Comparison of ENCODE assay signal across 9 cellular contexts in the genomic region with DNA sequence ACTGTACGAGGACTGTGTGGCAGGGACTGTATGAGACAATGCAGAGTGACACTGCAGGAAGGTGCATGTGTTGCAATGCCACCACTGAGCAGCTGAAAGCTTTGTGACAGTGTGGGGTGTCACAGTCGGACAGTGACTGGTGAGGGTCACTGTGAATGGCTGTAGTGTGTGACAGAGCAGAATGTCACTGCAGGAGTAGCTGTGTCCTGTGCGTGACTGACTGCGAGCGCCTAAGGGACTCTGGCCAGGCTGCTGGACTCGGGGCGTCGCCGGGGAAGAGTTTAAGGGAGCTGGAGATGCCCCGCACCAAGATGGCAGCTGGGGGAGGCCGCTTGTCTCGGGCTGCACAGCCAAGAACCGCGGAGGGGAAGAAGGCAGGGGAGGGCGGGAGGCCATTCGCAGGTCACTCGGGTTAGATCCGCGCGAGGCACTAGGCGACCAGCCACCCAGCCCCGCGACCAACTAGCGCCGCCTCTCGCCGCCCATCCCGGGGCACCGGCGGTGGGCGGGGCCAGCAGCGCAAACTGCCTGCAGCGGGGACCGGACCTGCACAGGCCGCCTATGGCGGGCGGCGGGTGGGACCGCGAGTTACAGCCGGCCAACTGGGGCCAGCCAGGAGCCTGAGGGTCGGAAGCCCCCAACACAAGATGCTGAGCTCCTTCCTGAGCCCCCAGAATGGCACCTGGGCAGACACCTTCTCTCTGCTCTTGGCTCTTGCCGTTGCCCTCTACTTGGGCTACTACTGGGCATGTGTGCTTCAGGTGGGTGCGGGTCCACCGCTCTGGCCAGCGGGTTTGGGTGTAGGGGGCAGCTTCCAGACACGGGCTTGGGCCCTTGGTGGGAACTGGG. TPM values are rescaled to one million over a fixed set of nuclear protein-coding genes. Genes with fewer than 3 reads are reported as not detected.
DNase-seq lines count a peak whose midpoint lies in the region; ATAC-seq, FAIRE-seq and TF ChIP-seq lines count a peak whose summit lies in the region.
"Had no signal": no experiment of that assay in that cellular context is flagged by ENCODE, and none has a peak within 500 bp of the region (broad histone marks: within the 10 kb centered on the region; RNA-seq: fewer than 3 reads in every experiment).

A gene (plus strand): TSS at position 514 of the 849 bp plus-strand sequence. CDS start 134 bp downstream, at position 648.

- FAIRE-seq in endothelial cell of umbilical vein (lab: Jason Lieb, UNC): peak; percentile 62
- FAIRE-seq: endometrium had no signal

- H3K4me2 ChIP-seq in endothelial cell of umbilical vein (ENCODE audit: insufficient read depth, low read length): peak within 1 kb of the TSS; percentile 56

- CTCF ChIA-PET in endothelial cell of umbilical vein (lab: Charles Lee): interaction anchor here (0.6 to 1.8 kb wide), 4 partner anchors 11 to 68 kb away, joined by 3 to 9 read pairs (median 4); a partner anchor contains a TSS

- no peaks in the 10 kb centered on the region for H3K9me1 ChIP-seq in endothelial cell of umbilical vein (replicated peaks; ENCODE audit: control insufficient read depth, extremely low read depth, insufficient read depth, low read length)

- POLR2A ChIA-PET in endothelial cell of umbilical vein (lab: Charles Lee): interaction anchor here (1.5 kb wide), 1 partner anchor 11 kb away, joined by 7 read pairs; a partner anchor contains a TSS

- dilution Hi-C loops in endothelial cell of umbilical vein (cut with MboI; ENCODE audit: extremely low pct_ligation_motif_present, low sequenced_read_pairs): no loop called here

- H3K4me1 ChIP-seq in endothelial cell of umbilical vein (ENCODE audit: control insufficient read depth, extremely low read depth, insufficient read depth, low read length): no peaks in the 10 kb centered on the region
- H3K4me1 ChIP-seq in mucosa of descending colon (ENCODE audit: low read depth): peaks cover 5% of the 10 kb centered on the region

- peaks cover 8 to 20% of the 10 kb centered on the region in 2 experiments for H3K27me3 ChIP-seq in endothelial cell of umbilical vein (ENCODE audit: control insufficient read depth in 2 of 2, insufficient read depth in 2 of 2, low read length in 2 of 2)

- DNase-seq in NCI-H345 treated with DMSO at 0.1 percent for 48 hours (lab: John Stamatoyannopoulos, UW; ENCODE audit: unreplicated experiment): peak; percentile 17
- DNase-seq in activated CD8-positive, alpha-beta memory T cell treated with anti-CD3 and anti-CD28 coated beads, Interleukin-2, amount 50 U/mL, for 1 hour (ENCODE audit: extremely low read depth): peak; percentile 13
- peak; percentile 48 for DNase-seq in endothelial cell of umbilical vein (ENCODE audit: low read depth, low spot score)
- peak; percentile 73 to 79 (median 78) for DNase-seq in mucosa of descending colon
- peak; percentile 35 to 38 for DNase-seq in stimulated activated CD8-positive, alpha-beta memory T cell treated with anti-CD3 and anti-CD28 coated beads, Interleukin-2, amount 100 ng/mL, for 48 hours (ENCODE audit: low read depth in 2 of 2)
- DNase-seq in HT-29 (ENCODE audit: low spot score): no peak

- H4K20me1 ChIP-seq in endothelial cell of umbilical vein (replicated peaks; ENCODE audit: control insufficient read depth, extremely low read depth, insufficient read depth, low read length): no peaks in the 10 kb centered on the region

- H3K9me3 ChIP-seq in endothelial cell of umbilical vein (replicated peaks; ENCODE audit: control insufficient read depth, insufficient read depth, low read length): no peaks in the 10 kb centered on the region
- no peaks in the 10 kb centered on the region for H3K9me3 ChIP-seq in mucosa of descending colon

- TF ChIP-seq CTCF in endothelial cell of umbilical vein (IDR thresholded peaks at IDR 0.05; ENCODE audit: extremely low read depth in 1 of 2, insufficient read depth in 1 of 2, low read depth in 1 of 2, low read length in 2 of 2) (no peak), mucosa of descending colon (IDR thresholded peaks at IDR 0.05) (no peak)

- no peak within 1 kb of the TSS for H3K27ac ChIP-seq in endothelial cell of umbilical vein (ENCODE audit: insufficient read depth, low read depth, low read length)

- H3K79me2 ChIP-seq in endothelial cell of umbilical vein (ENCODE audit: control insufficient read depth, insufficient read depth, low read length): no peaks in the 10 kb centered on the region

- intact Hi-C loops in endothelial cell of umbilical vein (cut with micrococcal nuclease): loop anchor here (1.0 kb wide), 1 partner anchor 11 kb away; a partner anchor contains a TSS
- intact Hi-C loops in mucosa of descending colon (cut with DNase I, micrococcal nuclease): no loop called here

- H3K36me3 ChIP-seq in endothelial cell of umbilical vein (ENCODE audit: control insufficient read depth in 2 of 2, extremely low read depth in 1 of 2, insufficient read depth in 2 of 2, low read length in 2 of 2) (no peaks in the 10 kb centered on the region), mucosa of descending colon (ENCODE audit: low read depth) (no peaks in the 10 kb centered on the region)

- peak within 1 kb of the TSS; percentile 88 for H2AFZ ChIP-seq in endothelial cell of umbilical vein (ENCODE audit: low read depth, low read length)

- no peak within 1 kb of the TSS for H3K9ac ChIP-seq in endothelial cell of umbilical vein (replicated peaks; ENCODE audit: extremely low read depth, insufficient read depth, low read length)

- ATAC-seq in GM18867 (IDR thresholded peaks at IDR 0.05; ENCODE audit: unreplicated experiment) (peak; percentile 66), mucosa of descending colon (peak; percentile 87), GM18498 (IDR thresholded peaks at IDR 0.05; ENCODE audit: unreplicated experiment) (no peak)

- peak within 1 kb of the TSS in 2 of 3 experiments; percentile 16 to 58 for H3K4me3 ChIP-seq in endothelial cell of umbilical vein (replicated peaks in 1 of 3; ENCODE audit: insufficient read depth in 1 of 3, low read depth in 1 of 3, low read length in 3 of 3)
- no peak within 1 kb of the TSS for H3K4me3 ChIP-seq in mucosa of descending colon

- no TSS peak for BruUV-seq in endothelial cell of umbilical vein (replicated peaks; lab: Mats Ljungman, UMichigan)

- TF ChIP-seq POLR2A in endothelial cell of umbilical vein (IDR thresholded peaks at IDR 0.05; ENCODE audit: low read depth, low read length): peak; percentile 31

TF ChIP-seq in endothelial cell of umbilical vein, 7 proteins besides CTCF, POLR2A, EP300 and RAD21:
- TF ChIP-seq, protein P1, sequence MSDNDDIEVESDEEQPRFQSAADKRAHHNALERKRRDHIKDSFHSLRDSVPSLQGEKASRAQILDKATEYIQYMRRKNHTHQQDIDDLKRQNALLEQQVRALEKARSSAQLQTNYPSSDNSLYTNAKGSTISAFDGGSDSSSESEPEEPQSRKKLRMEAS (IDR thresholded peaks at IDR 0.05; ENCODE audit: insufficient read depth, insufficient read length): no peak
- TF ChIP-seq FOS (IDR thresholded peaks at IDR 0.05; ENCODE audit: borderline replicate concordance, insufficient read depth, low read length) (no peak), MYC (IDR thresholded peaks at IDR 0.05; ENCODE audit: low read depth, low read length) (no peak), POLR2AphosphoS5 (IDR thresholded peaks at IDR 0.05; ENCODE audit: insufficient read depth, low read depth, low read length) (no peak), EZH2 (IDR thresholded peaks at IDR 0.05; ENCODE audit: borderline replicate concordance, low read depth, low read length, severe bottlenecking) (no peak), JUN (IDR thresholded peaks at IDR 0.05; ENCODE audit: borderline replicate concordance, insufficient read depth, insufficient read length, low read depth) (no peak), GATA2 (IDR thresholded peaks at IDR 0.05; ENCODE audit: insufficient read depth, insufficient read length, low read depth, low read length) (no peak)

RNA-seq across cellular contexts. Expression of the gene that starts here (rescaled TPM):
- total RNA-seq in endothelial cell of umbilical vein (not detected in 2 replicates), mucosa of descending colon (under 1 TPM in 2 of 3 donors, not detected in 1; 0.19 to 0.22 TPM)
- 0.07 and 0.41 TPM in 2 replicates for polyA plus RNA-seq in endothelial cell of umbilical vein
- polyA plus RNA-seq in endothelial cell of umbilical vein (2011; cell fraction: cytosol; rRNA removed): 0.10 and 0.25 TPM in 2 replicates
- 0.21 and 0.43 TPM in 2 replicates for polyA plus RNA-seq in endothelial cell of umbilical vein (2011; cell fraction: nucleus; rRNA removed)
- 0.26 and 0.76 TPM in 2 replicates for polyA plus RNA-seq in endothelial cell of umbilical vein (2012)
- 0.39 TPM in 1 of 2 replicates, not detected in the other for polyA minus RNA-seq in endothelial cell of umbilical vein
- polyA minus RNA-seq in endothelial cell of umbilical vein (2011; cell fraction: cytosol; rRNA and poly(A)+ RNA removed): not detected
- polyA minus RNA-seq in endothelial cell of umbilical vein (2011; cell fraction: nucleus; rRNA and poly(A)+ RNA removed): 0.14 TPM in 1 of 2 replicates, not detected in the other
- total RNA-seq in HT-29 (2014; rRNA removed; shearing (Covaris generic)): not detected in 2 replicates

Comparison
In these comparisons a context has a peak if more than half of its experiments do, and no peak if none do; other contexts are left out.
1. Peak in DNase-seq, H3K4me3 ChIP-seq and H3K4me2 ChIP-seq in endothelial cell of umbilical vein; RNA of the gene not detected or under 1 TPM.
2. Peak in DNase-seq and ATAC-seq in mucosa of descending colon; RNA of the gene not detected or under 1 TPM.